ENCODE assay signal across 1 cellular context in the genomic region with DNA sequence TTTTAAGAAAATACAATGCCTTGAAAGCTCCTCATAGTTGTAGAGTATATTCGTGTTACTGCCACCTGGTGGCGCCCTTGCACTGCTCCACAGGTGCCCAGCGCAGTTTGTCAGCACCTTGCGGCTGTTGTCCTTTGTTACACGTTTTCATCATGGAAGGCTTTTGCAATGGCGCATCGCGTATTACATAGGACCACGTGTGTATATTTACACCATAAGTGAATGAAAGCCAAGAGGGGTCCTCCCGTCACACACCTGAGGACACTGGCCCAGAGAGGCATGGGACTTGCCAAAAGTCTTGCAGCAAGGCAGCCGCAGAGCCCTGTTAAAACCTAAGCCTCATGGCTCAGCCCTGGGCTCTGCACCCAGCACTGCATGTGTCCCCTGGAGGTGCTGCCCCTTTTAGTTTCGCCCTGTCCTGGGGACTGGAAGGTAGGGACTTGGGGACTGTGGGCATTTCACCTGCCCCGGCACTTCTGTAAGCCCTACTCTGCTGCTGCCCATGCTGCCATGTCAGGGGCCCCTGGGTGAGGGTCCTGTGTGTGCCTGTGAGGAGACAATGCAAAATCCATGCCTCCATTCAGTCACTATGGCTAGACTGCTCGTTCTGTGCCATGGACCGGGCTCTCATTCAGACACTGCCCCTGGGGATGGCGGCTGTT.
TF ChIP-seq lines count a peak whose summit lies in the region.

No MANE protein-coding gene starts in this region.

TF ChIP-seq in HEK293, 187 proteins besides CTCF, POLR2A, EP300 and RAD21 (continued from another document):
- TF ChIP-seq PRDM10 (tag by site-specific recombination; IDR thresholded peaks at IDR 0.05): no peak
